Comparison of ENCODE assay signal across 13 cellular contexts in genomic region chr9:119004618-119004990, GRCh38.
A peak's percentile ranks its signal among the peaks of the same experiment; 100 is the strongest.
DNase-seq lines count a peak whose midpoint lies in the region; ATAC-seq and TF ChIP-seq lines count a peak whose summit lies in the region.
"Had no signal": no experiment of that assay in that cellular context is flagged by ENCODE, and none has a peak within 500 bp of the region (broad histone marks: within the 10 kb centered on the region; RNA-seq: fewer than 3 reads in every experiment).

No MANE protein-coding gene starts in this region.

- no peak overlapping the region for H3K27ac Mint-ChIP-seq in stimulated activated naive B cell treated with anti-CD40 and anti-IgM and Interleukin-4, amounts not matched to agents 10 μg/mL and 1 μg/mL and 100 μg/mL, for 72 hours
- H3K27ac Mint-ChIP-seq in natural killer cell treated with Interleukin-12 subunit alpha and Interleukin-12 subunit beta and Interleukin-15 and Interleukin-18, amount 100 ng/mL, for 72 hours = no peak overlapping the region
- H3K27ac Mint-ChIP-seq: H9 had no signal

- 64 to 66% methylated on average over 2 of the region's 2 CpGs for WGBS in esophagus squamous epithelium, 2 donors

- TF ChIP-seq CTCF in esophagus squamous epithelium (IDR thresholded peaks at IDR 0.05) = no peak

- TF ChIP-seq POLR2A in esophagus squamous epithelium (IDR thresholded peaks at IDR 0.05) = no peak

- no peak overlapping the region for H3K4me3 Mint-ChIP-seq in stimulated activated naive B cell treated with anti-CD40 and anti-IgM and Interleukin-4, amounts not matched to agents 10 μg/mL and 1 μg/mL and 100 μg/mL, for 72 hours
- H3K4me3 Mint-ChIP-seq in natural killer cell treated with Interleukin-12 subunit alpha and Interleukin-12 subunit beta and Interleukin-15 and Interleukin-18, amount 100 ng/mL, for 72 hours = no peak overlapping the region
- H3K4me3 Mint-ChIP-seq: H9 had no signal

- H3K4me1 Mint-ChIP-seq in stimulated activated naive B cell treated with anti-CD40 and anti-IgM and Interleukin-4, amounts not matched to agents 10 μg/mL and 1 μg/mL and 100 μg/mL, for 72 hours = peaks cover 0 to 2% of the 10 kb centered on the region in 2 donors
- H3K4me1 Mint-ChIP-seq in natural killer cell treated with Interleukin-12 subunit alpha and Interleukin-12 subunit beta and Interleukin-15 and Interleukin-18, amount 100 ng/mL, for 72 hours (ENCODE audit: low read depth in 2 of 2) = no peaks in the 10 kb centered on the region

- H3K36me3 Mint-ChIP-seq in stimulated activated naive B cell treated with anti-CD40 and anti-IgM and Interleukin-4, amounts not matched to agents 10 μg/mL and 1 μg/mL and 100 μg/mL, for 72 hours = no peaks in the 10 kb centered on the region
- H3K36me3 Mint-ChIP-seq in natural killer cell treated with Interleukin-12 subunit alpha and Interleukin-12 subunit beta and Interleukin-15 and Interleukin-18, amount 100 ng/mL, for 72 hours = no peaks in the 10 kb centered on the region

- peaks cover 4 to 5% of the 10 kb centered on the region in 2 donors for H3K9me3 Mint-ChIP-seq in stimulated activated naive B cell treated with anti-CD40 and anti-IgM and Interleukin-4, amounts not matched to agents 10 μg/mL and 1 μg/mL and 100 μg/mL, for 72 hours
- H3K9me3 Mint-ChIP-seq in natural killer cell treated with Interleukin-12 subunit alpha and Interleukin-12 subunit beta and Interleukin-15 and Interleukin-18, amount 100 ng/mL, for 72 hours = peaks cover 10% of the 10 kb centered on the region
- H3K9me3 Mint-ChIP-seq: H9 had no signal

- no peaks in the 10 kb centered on the region for H3K9me3 ChIP-seq in esophagus squamous epithelium

- H3K4me3 ChIP-seq in esophagus squamous epithelium = no peak overlapping the region
- H3K4me3 ChIP-seq: GM12878 had no signal

- no peak for ATAC-seq in HG03457 (IDR thresholded peaks at IDR 0.05; ENCODE audit: unreplicated experiment)
- no peak for ATAC-seq in stimulated activated naive B cell treated with anti-CD40 and anti-IgM and Interleukin-4, amounts not matched to agents 10 μg/mL and 1 μg/mL and 100 μg/mL, for 72 hours (replicated peaks)
- ATAC-seq in HG02973 (IDR thresholded peaks at IDR 0.05; ENCODE audit: unreplicated experiment) = no peak
- no peak for ATAC-seq in natural killer cell treated with Interleukin-12 subunit alpha and Interleukin-12 subunit beta and Interleukin-15 and Interleukin-18, amount 100 ng/mL, for 72 hours
- ATAC-seq: GM12878 had no signal

- H3K27me3 Mint-ChIP-seq in stimulated activated naive B cell treated with anti-CD40 and anti-IgM and Interleukin-4, amounts not matched to agents 10 μg/mL and 1 μg/mL and 100 μg/mL, for 72 hours = no peaks in the 10 kb centered on the region
- no peaks in the 10 kb centered on the region for H3K27me3 Mint-ChIP-seq in natural killer cell treated with Interleukin-12 subunit alpha and Interleukin-12 subunit beta and Interleukin-15 and Interleukin-18, amount 100 ng/mL, for 72 hours

- H3K36me3 ChIP-seq in esophagus squamous epithelium = no peaks in the 10 kb centered on the region

- peaks cover 0 to 20% (median 0%) of the 10 kb centered on the region in 3 donors for H3K4me1 ChIP-seq in esophagus squamous epithelium

- DNase-seq in DMS53 (lab: John Stamatoyannopoulos, UW) (peak; percentile 44), DMS53 treated with DMSO at 0.1 percent for 48 hours (lab: John Stamatoyannopoulos, UW; ENCODE audit: unreplicated experiment) (no peak), esophagus squamous epithelium (lab: John Stamatoyannopoulos, UW) (no peak), mucosa of gallbladder (ENCODE audit: low spot score) (peak; percentile 81)
- no peak for DNase-seq in stimulated activated naive B cell treated with anti-CD40 and anti-IgM and Interleukin-4, amounts not matched to agents 10 μg/mL and 1 μg/mL and 100 μg/mL, for 72 hours
- DNase-seq in natural killer cell treated with Interleukin-12 subunit alpha and Interleukin-12 subunit beta and Interleukin-15 and Interleukin-18, amount 100 ng/mL, for 72 hours (ENCODE audit: low spot score) = no peak
- DNase-seq: 8988T, activated T-cell treated with anti-CD3 and anti-CD28 coated beads for 4 hours, posterior cingulate gyrus had no signal

- no peaks in the 10 kb centered on the region for H3K27me3 ChIP-seq in esophagus squamous epithelium

- intact Hi-C loops in esophagus squamous epithelium (cut with DNase I) = no loop called here

- peak overlapping the region; percentile 5 to 79 (median 69) for H3K27ac ChIP-seq in esophagus squamous epithelium

Comparison
In these comparisons a context has a peak if more than half of its experiments do, and no peak if none do; other contexts are left out.
1. DNase-seq: peak in DMS53 (single experiment) and mucosa of gallbladder (single experiment); none in DMS53 treated with DMSO at 0.1 percent for 48 hours (single experiment), esophagus squamous epithelium (single experiment), stimulated activated naive B cell treated with anti-CD40 and anti-IgM and Interleukin-4, amounts not matched to agents 10 μg/mL and 1 μg/mL and 100 μg/mL, for 72 hours (single experiment) and natural killer cell treated with Interleukin-12 subunit alpha and Interleukin-12 subunit beta and Interleukin-15 and Interleukin-18, amount 100 ng/mL, for 72 hours (single experiment).